In genomic region chr2:26978061-26978596, GRCh38 we compare ENCODE assay signal across 1 cellular context.
A peak's percentile ranks its signal among the peaks of the same experiment; 100 is the strongest.
TF ChIP-seq lines count a peak whose summit lies in the region.

No MANE protein-coding gene starts in this region.

TF ChIP-seq in HEK293, 187 proteins besides CTCF, POLR2A, EP300 and RAD21 (continued from another document):
- TF ChIP-seq ZXDB (tag by site-specific recombination; IDR thresholded peaks at IDR 0.05) (0 out of 2 replicates have a peak, but pooled peaks have one; percentile 27), ZNF366 (tag by site-specific recombination; conservative IDR thresholded peaks at IDR 0.05) (peak; percentile 58), ZNF133 (tag by site-specific recombination; IDR thresholded peaks at IDR 0.05) (no peak), IKZF3 (tag by site-specific recombination; IDR thresholded peaks at IDR 0.05) (peak; percentile 51), ZNF692 (tag by site-specific recombination; IDR thresholded peaks at IDR 0.05) (peak; percentile 53; the same call in 1 of the 2 replicates), OVOL3 (tag by site-specific recombination; IDR thresholded peaks at IDR 0.05) (no peak), KLF1 (tag by site-specific recombination; IDR thresholded peaks at IDR 0.05) (no peak), ZNF114 (tag by site-specific recombination; IDR thresholded peaks at IDR 0.05) (no peak), ZBTB20 (tag by site-specific recombination; IDR thresholded peaks at IDR 0.05) (peak; percentile 8; the same call in 1 of the 2 replicates)
